In genomic region chr18:69586581-69586980, GRCh38 we compare ENCODE assay signal across 8 cellular contexts.
"Had no signal": no experiment of that assay in that cellular context is flagged by ENCODE, and none has a peak within 500 bp of the region (broad histone marks: within the 10 kb centered on the region; RNA-seq: fewer than 3 reads in every experiment).

No MANE protein-coding gene starts in this region.

- H3K9me3 ChIP-seq: HAP-1 had no signal

- H3K27ac ChIP-seq: GM23248 had no signal

- H3K27ac Mint-ChIP-seq: HFFc6 had no signal

- H3K4me1 ChIP-seq: HAP-1 had no signal

- DNase-seq: GM23248, GOT3, H7, HFFc6, IMR-90 had no signal

- H3K36me3 ChIP-seq: HAP-1 had no signal

- H3K4me3 Mint-ChIP-seq: HFFc6 had no signal

- H2AFZ ChIP-seq: GM23248 had no signal

- H3K9ac ChIP-seq: GM23248 had no signal

- H3K4me3 ChIP-seq: GM23248, HAP-1, K562 had no signal

- ATAC-seq: HCT116, K562 had no signal
